Comparison of ENCODE assay signal across 27 cellular contexts in the genomic region with DNA sequence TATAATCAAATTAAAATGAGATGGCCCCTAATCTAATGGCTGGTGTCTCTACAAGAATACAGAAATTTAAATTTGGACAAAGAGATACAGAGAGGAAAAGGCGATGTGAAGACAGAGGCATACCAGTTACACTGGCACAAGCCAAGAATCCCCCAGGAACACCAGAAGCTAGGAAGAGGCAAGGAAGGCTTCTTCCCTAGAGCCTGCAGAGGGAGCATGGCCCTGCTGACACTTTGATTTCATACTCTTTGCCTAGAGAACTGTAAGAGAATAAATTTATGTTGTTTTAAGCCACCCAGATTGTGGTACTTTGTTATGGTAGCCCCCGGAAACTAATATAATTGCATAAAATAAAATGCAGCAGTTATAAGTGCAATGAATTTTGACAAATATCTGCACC.
"Had no signal": no experiment of that assay in that cellular context is flagged by ENCODE, and none has a peak within 500 bp of the region (broad histone marks: within the 10 kb centered on the region; RNA-seq: fewer than 3 reads in every experiment).

No MANE protein-coding gene starts in this region.

- H3K9me3 ChIP-seq: mucosa of descending colon, pancreas, prostate gland, stomach, testis, thyroid gland, transverse colon, upper lobe of left lung, vagina had no signal

- ATAC-seq: mucosa of descending colon; naive thymus-derived CD4-positive, alpha-beta T cell; natural killer cell treated with Interleukin-12 subunit alpha and Interleukin-12 subunit beta and Interleukin-15 and Interleukin-18, amount 100 ng/mL, for 72 hours; pancreas; right cardiac atrium; stimulated activated naive B cell treated with anti-CD40 and anti-IgM and Interleukin-4, amounts not matched to agents 10 μg/mL and 1 μg/mL and 100 μg/mL, for 72 hours; stimulated activated naive CD8-positive, alpha-beta T cell treated with anti-CD3 and anti-CD28 coated beads, Interleukin-15, Interleukin-2, amounts not matched to agents 100 U/mL and 50 U/mL, for 24 hours had no signal

- H3K27me3 ChIP-seq: pancreas, stomach, testis, thyroid gland, transverse colon, upper lobe of left lung, vagina had no signal

- H3K4me3 Mint-ChIP-seq: immature natural killer cell; naive thymus-derived CD4-positive, alpha-beta T cell; natural killer cell treated with Interleukin-12 subunit alpha and Interleukin-12 subunit beta and Interleukin-15 and Interleukin-18, amount 100 ng/mL, for 72 hours; stimulated activated naive B cell treated with anti-CD40 and anti-IgM and Interleukin-4, amounts not matched to agents 10 μg/mL and 1 μg/mL and 100 μg/mL, for 72 hours had no signal

- H3K4me1 Mint-ChIP-seq: immature natural killer cell; naive thymus-derived CD4-positive, alpha-beta T cell; stimulated activated naive B cell treated with anti-CD40 and anti-IgM and Interleukin-4, amounts not matched to agents 10 μg/mL and 1 μg/mL and 100 μg/mL, for 72 hours had no signal

- H3K4me3 ChIP-seq: left ventricle myocardium inferior, lung, mucosa of descending colon, pancreas, prostate gland, skin epidermis, stomach, testis, thyroid gland, transverse colon, upper lobe of left lung, vagina had no signal

- H3K36me3 Mint-ChIP-seq: immature natural killer cell; naive thymus-derived CD4-positive, alpha-beta T cell; natural killer cell treated with Interleukin-12 subunit alpha and Interleukin-12 subunit beta and Interleukin-15 and Interleukin-18, amount 100 ng/mL, for 72 hours; stimulated activated naive B cell treated with anti-CD40 and anti-IgM and Interleukin-4, amounts not matched to agents 10 μg/mL and 1 μg/mL and 100 μg/mL, for 72 hours had no signal

- DNase-seq: immature natural killer cell; kidney; left ventricle myocardium inferior; midbrain; mucosa of descending colon; naive thymus-derived CD4-positive, alpha-beta T cell; nucleus accumbens; pancreas; posterior cingulate gyrus; retina; right cardiac atrium; stimulated activated CD4-positive, alpha-beta T cell treated with anti-CD3 and anti-CD28 coated beads, Interleukin-12 subunit alpha, Interleukin-12 subunit beta, amount 100 ng/mL, for 4 hours; stimulated activated CD4-positive, alpha-beta T cell treated with anti-CD3 and anti-CD28 coated beads, Interleukin-15, amount 100 ng/mL, for 24 hours; stimulated activated CD4-positive, alpha-beta T cell treated with anti-CD3 and anti-CD28 coated beads, Interleukin-2, amount 100 ng/mL, for 24 hours; stimulated activated CD4-positive, alpha-beta T cell treated with anti-CD3 and anti-CD28 coated beads, Interleukin-4, amount 100 ng/mL, for 1 hour; stimulated activated naive B cell treated with anti-CD40 and anti-IgM and Interleukin-4, amounts not matched to agents 10 μg/mL and 1 μg/mL and 100 μg/mL, for 72 hours; stimulated activated naive CD8-positive, alpha-beta T cell treated with anti-CD3 and anti-CD28 coated beads, Interleukin-15, Interleukin-2, amounts not matched to agents 100 U/mL and 50 U/mL, for 24 hours; stomach; testis; thyroid gland; transverse colon; upper lobe of left lung had no signal

- H3K36me3 ChIP-seq: left ventricle myocardium inferior, pancreas, prostate gland, stomach, thyroid gland, transverse colon, upper lobe of left lung, vagina had no signal

- H3K4me1 ChIP-seq: left ventricle myocardium inferior, pancreas, prostate gland, stomach, testis, thyroid gland, transverse colon, upper lobe of left lung, vagina had no signal

- H3K27me3 Mint-ChIP-seq: naive thymus-derived CD4-positive, alpha-beta T cell; natural killer cell treated with Interleukin-12 subunit alpha and Interleukin-12 subunit beta and Interleukin-15 and Interleukin-18, amount 100 ng/mL, for 72 hours; stimulated activated naive B cell treated with anti-CD40 and anti-IgM and Interleukin-4, amounts not matched to agents 10 μg/mL and 1 μg/mL and 100 μg/mL, for 72 hours had no signal

- H3K27ac ChIP-seq: left ventricle myocardium inferior, pancreas, prostate gland, skin epidermis, stomach, testis, thyroid gland, transverse colon, upper lobe of left lung, vagina had no signal

- H3K27ac Mint-ChIP-seq: immature natural killer cell; naive thymus-derived CD4-positive, alpha-beta T cell; natural killer cell treated with Interleukin-12 subunit alpha and Interleukin-12 subunit beta and Interleukin-15 and Interleukin-18, amount 100 ng/mL, for 72 hours; stimulated activated naive B cell treated with anti-CD40 and anti-IgM and Interleukin-4, amounts not matched to agents 10 μg/mL and 1 μg/mL and 100 μg/mL, for 72 hours had no signal
